12 cellular contexts compared by ENCODE assay signal in the genomic region with DNA sequence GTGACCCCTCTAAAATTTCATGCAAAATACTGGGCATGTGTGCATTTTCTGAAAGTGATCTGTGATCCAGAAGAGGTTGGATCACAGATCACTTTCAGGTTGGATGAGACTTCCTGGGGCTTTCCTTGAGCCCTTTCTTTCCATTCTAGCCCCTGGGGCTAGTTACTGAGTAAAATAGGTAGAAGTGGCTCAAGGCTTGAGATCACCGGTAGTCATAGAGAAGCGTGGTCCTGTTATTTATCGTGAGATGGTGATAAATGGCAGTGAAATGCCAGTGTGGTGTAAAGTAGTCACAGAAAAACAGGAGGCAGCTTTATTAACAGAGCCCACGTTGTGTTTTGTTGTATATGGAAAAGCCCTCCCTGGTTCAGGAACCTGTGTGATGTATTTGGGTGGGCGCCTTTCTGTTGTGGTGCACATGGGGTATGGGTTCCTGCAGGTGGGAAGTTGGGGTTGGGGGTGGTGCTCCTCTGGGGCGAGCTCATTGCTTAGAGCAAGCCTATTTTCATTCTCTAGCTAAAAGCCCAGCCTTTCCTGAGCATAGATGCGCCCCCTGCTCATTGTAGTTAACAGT. TPM values are rescaled to one million over a fixed set of nuclear protein-coding genes. Genes with fewer than 3 reads are reported as not detected.
A peak's percentile ranks its signal among the peaks of the same experiment; 100 is the strongest.
DNase-seq lines count a peak whose midpoint lies in the region; ATAC-seq and TF ChIP-seq lines count a peak whose summit lies in the region.
"Had no signal": no experiment of that assay in that cellular context is flagged by ENCODE, and none has a peak within 500 bp of the region (broad histone marks: within the 10 kb centered on the region; RNA-seq: fewer than 3 reads in every experiment).

No MANE protein-coding gene starts in this region.

- H3K4me3 Mint-ChIP-seq in Calu3 (ENCODE audit: low read depth, unreplicated experiment) = peak overlapping the region; percentile 25
- peak overlapping the region; percentile 71 for H3K4me3 Mint-ChIP-seq in T-helper 17 cell
- no peak overlapping the region for H3K4me3 Mint-ChIP-seq in activated T-cell treated with anti-CD3 and anti-CD28 coated beads, Interleukin-2, amount 50 U/mL, for 4 hours

- H3K27me3 ChIP-seq in foreskin keratinocyte (no peaks in the 10 kb centered on the region), skeletal muscle tissue (ENCODE audit: control insufficient read depth in 3 of 3, insufficient read depth in 3 of 3, low read length in 3 of 3) (no peaks in the 10 kb centered on the region)

- intact Hi-C loops in Calu3 (cut with micrococcal nuclease; ENCODE audit: unreplicated experiment) = loop anchor here (2.0 kb wide), 1 partner anchor 59 kb away; no protein-coding TSS in a partner anchor

- H3K9me3 ChIP-seq in T-helper 17 cell (ENCODE audit: control insufficient read depth, low read length, poor library complexity, severe bottlenecking) = no peaks in the 10 kb centered on the region
- H3K9me3 ChIP-seq in skeletal muscle tissue (ENCODE audit: control insufficient read depth in 3 of 3, low read length in 3 of 3) = no peaks in the 10 kb centered on the region

- CTCF ChIA-PET in Calu3 (lab: Charles Lee) = interaction anchor here (5.9 kb wide), 2 partner anchors 46 to 58 kb away, joined by 116 to 122 read pairs; partner anchors contain the start of gene TSPAN14

- H3K4me1 ChIP-seq in foreskin keratinocyte = peaks cover 85% of the 10 kb centered on the region
- peaks cover 66 to 73% (median 72%) of the 10 kb centered on the region in 3 donors for H3K4me1 ChIP-seq in skeletal muscle tissue (ENCODE audit: control insufficient read depth in 3 of 3, insufficient read depth in 3 of 3, low read length in 3 of 3)

- H3K4me3 ChIP-seq in skeletal muscle tissue (ENCODE audit: low read length in 3 of 3) = no peak overlapping the region

- peaks cover 100% of the 10 kb centered on the region for H3K4me1 Mint-ChIP-seq in Calu3 (ENCODE audit: low read depth, unreplicated experiment)
- peaks cover 65% of the 10 kb centered on the region for H3K4me1 Mint-ChIP-seq in T-helper 17 cell
- H3K4me1 Mint-ChIP-seq in activated T-cell treated with anti-CD3 and anti-CD28 coated beads, Interleukin-2, amount 50 U/mL, for 4 hours (ENCODE audit: low read depth) = peaks cover 73% of the 10 kb centered on the region

- DNase-seq in Calu3 (no peak), T-helper 17 cell (no peak), foreskin keratinocyte (no peak), hippocampal formation (lab: John Stamatoyannopoulos, UW) (no peak), DMS114 treated with DMSO at 0.1 percent for 48 hours (lab: John Stamatoyannopoulos, UW; ENCODE audit: unreplicated experiment) (no peak)
- no peak for DNase-seq in activated T-cell treated with anti-CD3 and anti-CD28 coated beads, Interleukin-2, amount 50 U/mL, for 4 hours
- DNase-seq: activated CD4-positive, alpha-beta T cell treated with anti-CD3 and anti-CD28 coated beads, Interleukin-2, amount 50 U/mL, for 48 hours; GDM1 had no signal

- peak overlapping the region in 1 of 3 donors; percentile 45 for H3K9ac ChIP-seq in skeletal muscle tissue (ENCODE audit: low read depth in 1 of 3, low read length in 3 of 3)

- ATAC-seq in T-helper 17 cell = no peak
- ATAC-seq in foreskin keratinocyte = no peak
- no peak for ATAC-seq in HG02571 (IDR thresholded peaks at IDR 0.05; ENCODE audit: unreplicated experiment)
- ATAC-seq in activated T-cell treated with anti-CD3 and anti-CD28 coated beads, Interleukin-2, amount 50 U/mL, for 4 hours = no peak

- no peak for TF ChIP-seq CTCF in Calu3 (IDR thresholded peaks at IDR 0.05; ENCODE audit: unreplicated experiment)
- no peak for TF ChIP-seq CTCF in foreskin keratinocyte (conservative IDR thresholded peaks at IDR 0.05)

- no peaks in the 10 kb centered on the region for H3K9me3 Mint-ChIP-seq in Calu3 (ENCODE audit: low read depth, unreplicated experiment)
- no peaks in the 10 kb centered on the region for H3K9me3 Mint-ChIP-seq in activated T-cell treated with anti-CD3 and anti-CD28 coated beads, Interleukin-2, amount 50 U/mL, for 4 hours

- BruUV-seq in Calu3 (replicated peaks; lab: Mats Ljungman, UMichigan) = no TSS peak

- peaks cover 0 to 8% (median 5%) of the 10 kb centered on the region in 3 donors for H3K36me3 ChIP-seq in skeletal muscle tissue (ENCODE audit: control insufficient read depth in 3 of 3, insufficient read depth in 3 of 3, low read length in 3 of 3)

- H3K36me3 Mint-ChIP-seq in Calu3 (ENCODE audit: insufficient read depth, unreplicated experiment) (peaks cover 47% of the 10 kb centered on the region), T-helper 17 cell (ENCODE audit: low read depth) (peaks cover 6% of the 10 kb centered on the region)
- H3K36me3 Mint-ChIP-seq in activated T-cell treated with anti-CD3 and anti-CD28 coated beads, Interleukin-2, amount 50 U/mL, for 4 hours (ENCODE audit: insufficient read depth) = peaks cover 13% of the 10 kb centered on the region

- H3K27ac ChIP-seq in foreskin keratinocyte = peak overlapping the region; percentile 97
- peak overlapping the region; percentile 36 for H3K27ac ChIP-seq in skeletal muscle tissue (ENCODE audit: low read depth, low read length)

- H3K27me3 Mint-ChIP-seq in Calu3 (ENCODE audit: unreplicated experiment) = no peaks in the 10 kb centered on the region
- H3K27me3 Mint-ChIP-seq in T-helper 17 cell = no peaks in the 10 kb centered on the region
- no peaks in the 10 kb centered on the region for H3K27me3 Mint-ChIP-seq in activated T-cell treated with anti-CD3 and anti-CD28 coated beads, Interleukin-2, amount 50 U/mL, for 4 hours (ENCODE audit: low read depth)

- H3K27ac Mint-ChIP-seq in Calu3 (ENCODE audit: unreplicated experiment) (peak overlapping the region; percentile 90), T-helper 17 cell (peak overlapping the region; percentile 93)

RNA-seq across cellular contexts. Expression of gene SH2D4B, which starts 34.0 kb away (rescaled TPM):
- total RNA-seq in Calu3 (2022) (0.24 TPM in 1 of 2 replicates, not detected in the other), T-helper 17 cell (under 1 TPM; 0.18 to 0.30 TPM), foreskin keratinocyte (not detected in 2 replicates), skeletal muscle tissue (under 0.01 TPM)
- 0.02 TPM in 1 of 2 replicates, not detected in the other for polyA plus RNA-seq in foreskin keratinocyte
- total RNA-seq in activated T-cell treated with anti-CD3 and anti-CD28 coated beads, Interleukin-2, amount 50 U/mL, for 4 hours = under 1 TPM; 0.13 to 0.22 (median 0.20) TPM
- total RNA-seq: kidney epithelial cell, LHCN-M2 had no signal

RNA-seq across cellular contexts. Expression of gene TSPAN14, which starts 49.6 kb away (rescaled TPM):
- total RNA-seq in Calu3 (2022) (98.6 and 116 TPM in 2 replicates), T-helper 17 cell (100 to 1,000 TPM; 118 to 139 TPM), foreskin keratinocyte (105 and 139 TPM in 2 replicates), skeletal muscle tissue (6.3 TPM)
- 76.4 and 110 TPM in 2 replicates for polyA plus RNA-seq in foreskin keratinocyte
- 10 to 100 TPM; 31.8 to 36.2 (median 35.0) TPM for total RNA-seq in activated T-cell treated with anti-CD3 and anti-CD28 coated beads, Interleukin-2, amount 50 U/mL, for 4 hours
